11 cellular contexts compared by ENCODE assay signal in the genomic region with DNA sequence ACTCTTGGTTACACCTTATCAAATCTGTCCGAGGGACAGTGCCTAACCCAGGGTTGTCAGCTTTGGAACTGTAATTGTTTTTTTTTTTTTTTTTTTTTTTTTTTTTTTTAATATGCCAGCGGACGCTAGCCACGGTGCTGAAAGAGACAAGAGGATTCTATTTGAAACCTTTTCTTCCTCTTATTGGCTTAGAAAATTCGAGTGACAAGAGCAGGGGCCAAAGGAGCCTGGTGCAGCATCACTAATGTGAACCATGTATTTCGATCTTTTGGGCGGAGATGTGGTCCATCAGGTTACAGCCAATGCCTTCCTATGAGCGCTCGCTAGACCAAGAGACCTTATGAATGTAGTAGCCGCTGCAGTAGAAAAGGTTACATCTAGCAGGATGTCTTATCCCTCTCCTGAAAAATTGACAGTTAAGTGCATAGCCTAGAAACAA. TPM values are rescaled to one million over a fixed set of nuclear protein-coding genes. Genes with fewer than 3 reads are reported as not detected.
DNase-seq lines count a peak whose midpoint lies in the region; ATAC-seq and TF ChIP-seq lines count a peak whose summit lies in the region.
"Had no signal": no experiment of that assay in that cellular context is flagged by ENCODE, and none has a peak within 500 bp of the region (broad histone marks: within the 10 kb centered on the region; RNA-seq: fewer than 3 reads in every experiment).

No MANE protein-coding gene starts in this region.

- H3K4me3 Mint-ChIP-seq in WTC11 = peak overlapping the region; percentile 80
- no peak overlapping the region for H3K4me3 Mint-ChIP-seq in natural killer cell
- no peak overlapping the region for H3K4me3 Mint-ChIP-seq in activated T-cell treated with anti-CD3 and anti-CD28 coated beads, Interleukin-2, amount 50 U/mL, for 72 hours
- H3K4me3 Mint-ChIP-seq: effector memory CD8-positive, alpha-beta T cell had no signal

- H3K4me1 ChIP-seq in A673 (ENCODE audit: insufficient read depth, low read length, poor library complexity, severe bottlenecking) = peaks cover 4% of the 10 kb centered on the region
- H3K4me1 ChIP-seq in iPS-18a (ENCODE audit: control insufficient read depth, low read depth, low read length) = no peaks in the 10 kb centered on the region
- H3K4me1 ChIP-seq in smooth muscle cell (ENCODE audit: low read depth) = no peaks in the 10 kb centered on the region
- H3K4me1 ChIP-seq: BLaER1 had no signal

- no peak overlapping the region for H3K4me3 ChIP-seq in A673 (ENCODE audit: low read depth, low read length, poor library complexity, severe bottlenecking)
- peak overlapping the region; percentile 60 for H3K4me3 ChIP-seq in iPS-18a (ENCODE audit: low read length)
- no peak overlapping the region for H3K4me3 ChIP-seq in smooth muscle cell
- H3K4me3 ChIP-seq: BLaER1 had no signal

- TF ChIP-seq CTCF in A673 (conservative IDR thresholded peaks at IDR 0.05; ENCODE audit: low read depth, low read length) (no peak), WTC11 (IDR thresholded peaks at IDR 0.05) (no peak), natural killer cell (IDR thresholded peaks at IDR 0.05) (no peak), smooth muscle cell (IDR thresholded peaks at IDR 0.05; ENCODE audit: borderline replicate concordance, insufficient read depth, poor library complexity, severe bottlenecking) (no peak)

- H3K9me3 Mint-ChIP-seq in WTC11 = no peaks in the 10 kb centered on the region
- peaks cover 5% of the 10 kb centered on the region in 2 donors for H3K9me3 Mint-ChIP-seq in natural killer cell
- peaks cover 1 to 2% of the 10 kb centered on the region in 2 donors for H3K9me3 Mint-ChIP-seq in activated T-cell treated with anti-CD3 and anti-CD28 coated beads, Interleukin-2, amount 50 U/mL, for 72 hours

- H3K9me3 ChIP-seq in A673 (ENCODE audit: low read depth, low read length, poor library complexity, severe bottlenecking) (no peaks in the 10 kb centered on the region), iPS-18a (ENCODE audit: control insufficient read depth, low read depth, low read length) (no peaks in the 10 kb centered on the region), smooth muscle cell (replicated peaks; ENCODE audit: low read depth) (no peaks in the 10 kb centered on the region)
- H3K9me3 ChIP-seq: BLaER1 had no signal

- no peak overlapping the region for H2AFZ ChIP-seq in smooth muscle cell (ENCODE audit: low read depth)

- no peak overlapping the region for H3K4me2 ChIP-seq in smooth muscle cell
- H3K4me2 ChIP-seq: BLaER1 had no signal

- H3K36me3 Mint-ChIP-seq in WTC11 (no peaks in the 10 kb centered on the region), natural killer cell (no peaks in the 10 kb centered on the region)
- no peaks in the 10 kb centered on the region for H3K36me3 Mint-ChIP-seq in activated T-cell treated with anti-CD3 and anti-CD28 coated beads, Interleukin-2, amount 50 U/mL, for 72 hours (ENCODE audit: insufficient read depth in 2 of 2)

- BruUV-seq in A673 (replicated peaks; lab: Mats Ljungman, UMichigan) = no TSS peak

- peak; percentile 60 for DNase-seq in A673 (ENCODE audit: low spot score)
- DNase-seq in HEK293T (ENCODE audit: extremely low spot score) = no peak
- peak; percentile 22 for DNase-seq in WTC11 (ENCODE audit: low spot score)
- no peak for DNase-seq in natural killer cell
- DNase-seq in activated T-cell treated with anti-CD3 and anti-CD28 coated beads, Interleukin-2, amount 50 U/mL, for 72 hours = no peak
- no peak for DNase-seq in smooth muscle cell (lab: John Stamatoyannopoulos, UW; ENCODE audit: unreplicated experiment)
- DNase-seq: activated effector memory CD4-positive, alpha-beta T cell treated with Interleukin-2 at 50 U/mL for 16 hours; effector memory CD8-positive, alpha-beta T cell had no signal

- peak; percentile 66 for ATAC-seq in WTC11
- no peak for ATAC-seq in natural killer cell
- no peak for ATAC-seq in activated T-cell treated with anti-CD3 and anti-CD28 coated beads, Interleukin-2, amount 50 U/mL, for 72 hours (replicated peaks in 1 of 2)
- ATAC-seq in HG02798 (IDR thresholded peaks at IDR 0.05; ENCODE audit: poor library complexity, unreplicated experiment) = no peak
- ATAC-seq: effector memory CD8-positive, alpha-beta T cell had no signal

- H3K27ac ChIP-seq in A673 (ENCODE audit: low read depth, low read length, poor library complexity, severe bottlenecking) = no peak overlapping the region
- H3K27ac ChIP-seq in iPS-18a (ENCODE audit: low read length) = no peak overlapping the region
- H3K27ac ChIP-seq in smooth muscle cell (ENCODE audit: low read depth) = no peak overlapping the region
- H3K27ac ChIP-seq: BLaER1 had no signal

- POLR2A ChIA-PET in A673 (lab: Charles Lee; ENCODE audit: low non-redundant PET) = no interaction called here
- POLR2A ChIA-PET in HEK293T (lab: Yijun Ruan, JAX) = no interaction called here
- POLR2A ChIA-PET in WTC11 (lab: Charles Lee) = interaction anchor here (0.6 kb wide), 1 partner anchor 74 kb away, joined by 3 read pairs; no protein-coding TSS in a partner anchor

- CTCF ChIA-PET in A673 (lab: Charles Lee) = no interaction called here
- CTCF ChIA-PET in HEK293T (lab: Yijun Ruan, JAX) = no interaction called here
- CTCF ChIA-PET in WTC11 (lab: Charles Lee) = interaction anchor here (0.6 to 0.8 kb wide), 2 partner anchors 186 to 450 kb away, joined by 3 to 5 read pairs; no protein-coding TSS in a partner anchor

- H3K27ac Mint-ChIP-seq in WTC11 (no peak overlapping the region), natural killer cell (no peak overlapping the region)
- no peak overlapping the region for H3K27ac Mint-ChIP-seq in activated T-cell treated with anti-CD3 and anti-CD28 coated beads, Interleukin-2, amount 50 U/mL, for 72 hours
- H3K27ac Mint-ChIP-seq: effector memory CD8-positive, alpha-beta T cell had no signal

- H3K4me1 Mint-ChIP-seq in WTC11 = peaks cover 13% of the 10 kb centered on the region
- no peaks in the 10 kb centered on the region for H3K4me1 Mint-ChIP-seq in natural killer cell
- H3K4me1 Mint-ChIP-seq in activated T-cell treated with anti-CD3 and anti-CD28 coated beads, Interleukin-2, amount 50 U/mL, for 72 hours (ENCODE audit: low read depth) = no peaks in the 10 kb centered on the region

- no peaks in the 10 kb centered on the region for H3K79me2 ChIP-seq in smooth muscle cell (ENCODE audit: low read depth)

- no peaks in the 10 kb centered on the region for H4K20me1 ChIP-seq in smooth muscle cell (ENCODE audit: low read depth)
- H4K20me1 ChIP-seq: BLaER1 had no signal

- H3K27me3 Mint-ChIP-seq in WTC11 (ENCODE audit: low read depth) (peaks cover 37% of the 10 kb centered on the region), natural killer cell (ENCODE audit: low read depth in 2 of 2) (peaks cover 0 to 14% of the 10 kb centered on the region in 2 donors)
- H3K27me3 Mint-ChIP-seq in activated T-cell treated with anti-CD3 and anti-CD28 coated beads, Interleukin-2, amount 50 U/mL, for 72 hours (ENCODE audit: low read depth) = peaks cover 10% of the 10 kb centered on the region

- H3K9ac ChIP-seq in iPS-18a (ENCODE audit: low read length) (no peak overlapping the region), smooth muscle cell (ENCODE audit: low read depth) (no peak overlapping the region)
- H3K9ac ChIP-seq: BLaER1 had no signal

- H3K36me3 ChIP-seq in A673 (ENCODE audit: insufficient read depth, low read length, poor library complexity, severe bottlenecking) (no peaks in the 10 kb centered on the region), iPS-18a (ENCODE audit: control insufficient read depth, low read depth, low read length) (no peaks in the 10 kb centered on the region), smooth muscle cell (ENCODE audit: low read depth) (no peaks in the 10 kb centered on the region)
- H3K36me3 ChIP-seq: BLaER1 had no signal

- intact Hi-C loops in A673 (cut with micrococcal nuclease; ENCODE audit: unreplicated experiment) = no loop called here
- intact Hi-C loops in natural killer cell (cut with micrococcal nuclease) = no loop called here

- H3K27me3 ChIP-seq in A673 (replicated peaks; ENCODE audit: insufficient read depth, low read depth, low read length, poor library complexity) (peaks cover 24% of the 10 kb centered on the region), iPS-18a (ENCODE audit: control insufficient read depth, insufficient read depth, low read length) (peaks cover 24% of the 10 kb centered on the region), smooth muscle cell (ENCODE audit: low read depth) (peaks cover 29% of the 10 kb centered on the region)
- H3K27me3 ChIP-seq: BLaER1 had no signal

- WGBS in smooth muscle cell (ENCODE audit: low lambda C conversion rate) = 30% methylated on average over 10 of the region's 10 CpGs

- H3F3A ChIP-seq in smooth muscle cell (ENCODE audit: low read depth) = no peaks in the 10 kb centered on the region

TF ChIP-seq in HEK293T, 16 proteins besides CTCF, POLR2A, EP300 and RAD21:
- TF ChIP-seq TARDBP (IDR thresholded peaks at IDR 0.05) (no peak), ZNF384 (IDR thresholded peaks at IDR 0.05) (peak; percentile 78)

TF ChIP-seq in WTC11, 78 proteins besides CTCF, POLR2A, EP300 and RAD21:
- TF ChIP-seq FOXK1 (CRISPR knock-in tag; IDR thresholded peaks at IDR 0.05) (no peak), ZNF138 (CRISPR knock-in tag; conservative IDR thresholded peaks at IDR 0.05) (no peak), SP1 (CRISPR knock-in tag; conservative IDR thresholded peaks at IDR 0.05) (no peak)
- TF ChIP-seq, protein P1, sequence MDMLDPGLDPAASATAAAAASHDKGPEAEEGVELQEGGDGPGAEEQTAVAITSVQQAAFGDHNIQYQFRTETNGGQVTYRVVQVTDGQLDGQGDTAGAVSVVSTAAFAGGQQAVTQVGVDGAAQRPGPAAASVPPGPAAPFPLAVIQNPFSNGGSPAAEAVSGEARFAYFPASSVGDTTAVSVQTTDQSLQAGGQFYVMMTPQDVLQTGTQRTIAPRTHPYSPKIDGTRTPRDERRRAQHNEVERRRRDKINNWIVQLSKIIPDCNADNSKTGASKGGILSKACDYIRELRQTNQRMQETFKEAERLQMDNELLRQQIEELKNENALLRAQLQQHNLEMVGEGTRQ (CRISPR knock-in tag; IDR thresholded peaks at IDR 0.05) = no peak

RNA-seq across cellular contexts. Expression of a gene that starts 0.9 kb away (rescaled TPM):
- total RNA-seq in A673 (2021) = 0.22 TPM in 1 of 2 replicates, not detected in the other
- total RNA-seq in WTC11 (2021) = 0.46 to 0.69 TPM (median 0.60 TPM) in 3 replicates
- 1 to 10 TPM in 1 of 3 donors, under 1 TPM in 1, not detected in 1; 0.91 to 1.3 TPM for total RNA-seq in natural killer cell
- not detected for total RNA-seq in activated T-cell treated with anti-CD3 and anti-CD28 coated beads, Interleukin-2, amount 50 U/mL, for 72 hours
- 11.5 and 17.8 TPM in 2 replicates for total RNA-seq in smooth muscle cell
- 2.8 and 10.6 TPM in 2 replicates for polyA plus RNA-seq in smooth muscle cell

Comparison
In these comparisons a context has a peak if more than half of its experiments do, and no peak if none do; other contexts are left out.
1. DNase-seq: peak in A673 (single experiment) and WTC11 (single experiment); none in HEK293T (single experiment), natural killer cell (single experiment), activated T-cell treated with anti-CD3 and anti-CD28 coated beads, Interleukin-2, amount 50 U/mL, for 72 hours (0 of 2) and smooth muscle cell (single experiment).